Comparison of ENCODE assay signal across 12 cellular contexts in the genomic region with DNA sequence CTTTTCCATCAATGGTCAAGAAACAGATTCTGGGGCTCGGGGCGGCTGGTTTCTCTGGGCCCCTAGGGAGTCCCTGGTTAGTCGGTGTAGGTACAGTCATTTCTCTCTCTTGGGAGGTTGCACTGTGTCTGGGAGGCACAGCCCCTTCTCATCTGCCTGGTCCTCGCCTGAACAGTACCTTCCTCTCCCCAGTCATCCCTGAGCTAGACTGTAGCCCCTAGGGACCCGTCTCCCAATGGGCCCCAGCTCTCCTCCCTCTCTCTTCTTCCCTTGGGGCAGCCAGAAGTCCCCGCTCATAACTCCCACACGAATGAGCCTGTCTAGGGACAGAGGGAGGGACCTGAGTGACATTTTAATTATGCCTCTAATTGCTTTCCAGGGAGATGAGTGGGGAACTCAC. TPM values are rescaled to one million over a fixed set of nuclear protein-coding genes. Genes with fewer than 3 reads are reported as not detected.
DNase-seq lines count a peak whose midpoint lies in the region; ATAC-seq and TF ChIP-seq lines count a peak whose summit lies in the region.
"Had no signal": no experiment of that assay in that cellular context is flagged by ENCODE, and none has a peak within 500 bp of the region (broad histone marks: within the 10 kb centered on the region; RNA-seq: fewer than 3 reads in every experiment).

No MANE protein-coding gene starts in this region.

- peak; percentile 79 for ATAC-seq in GM19372 (IDR thresholded peaks at IDR 0.05; ENCODE audit: low read depth, unreplicated experiment)
- ATAC-seq in HG02938 (IDR thresholded peaks at IDR 0.05; ENCODE audit: unreplicated experiment), result peak; percentile 98
- no peak for ATAC-seq in gastrocnemius medialis

- H3K9me3 Mint-ChIP-seq in T-helper 2 cell treated with Interferon-gamma antibody and Interleukin-4, amounts not matched to agents 5 μg/mL and 100 μg/mL, for 36 hours, result no peaks in the 10 kb centered on the region
- H3K9me3 Mint-ChIP-seq: dendritic cell treated with granulocyte-macrophage colony-stimulating factor and Interleukin-4, amounts not matched to agents 40 ng/mL and 50 ng/mL, for 4 days had no signal

- H3K4me3 ChIP-seq in A673 (ENCODE audit: low read depth, low read length, poor library complexity, severe bottlenecking), result no peak overlapping the region
- H3K4me3 ChIP-seq in dorsolateral prefrontal cortex, result no peak overlapping the region
- H3K4me3 ChIP-seq in gastrocnemius medialis, result no peak overlapping the region

- in situ Hi-C loops in gastrocnemius medialis (cut with MboI; ENCODE audit: low sequenced_read_pairs in 4 of 4), result no loop called here

- TF ChIP-seq CTCF in GM10266 (IDR thresholded peaks at IDR 0.05; ENCODE audit: control insufficient read depth, insufficient read depth, low read depth, missing control alignments) (no peak), A673 (conservative IDR thresholded peaks at IDR 0.05; ENCODE audit: low read depth, low read length) (no peak), dorsolateral prefrontal cortex (IDR thresholded peaks at IDR 0.05 in 54 of 56, conservative IDR thresholded peaks at IDR 0.05 in 2 of 56; ENCODE audit: low read depth in 1 of 56, partially characterized antibody in 56 of 56) (no peak), gastrocnemius medialis (IDR thresholded peaks at IDR 0.05 in 4 of 5, conservative IDR thresholded peaks at IDR 0.05 in 1 of 5) (no peak)

- peaks cover 2% of the 10 kb centered on the region for H3K27me3 Mint-ChIP-seq in T-helper 2 cell treated with Interferon-gamma antibody and Interleukin-4, amounts not matched to agents 5 μg/mL and 100 μg/mL, for 36 hours (ENCODE audit: low read depth)

- no TSS peak for BruUV-seq in A673 (replicated peaks; lab: Mats Ljungman, UMichigan)

- H3K27ac ChIP-seq in A673 (ENCODE audit: low read depth, low read length, poor library complexity, severe bottlenecking), result no peak overlapping the region
- peak overlapping the region in 20 of 59 donors; percentile 10 to 84 (median 37) for H3K27ac ChIP-seq in dorsolateral prefrontal cortex
- peak overlapping the region in 1 of 4 donors; percentile 58 for H3K27ac ChIP-seq in gastrocnemius medialis
- H3K27ac ChIP-seq: neutrophil had no signal

- H3K36me3 ChIP-seq in A673 (ENCODE audit: insufficient read depth, low read length, poor library complexity, severe bottlenecking) (peaks cover 10% of the 10 kb centered on the region), gastrocnemius medialis (peaks cover 0 to 20% of the 10 kb centered on the region in 2 donors)

- no peaks in the 10 kb centered on the region for H3K36me3 Mint-ChIP-seq in T-helper 2 cell treated with Interferon-gamma antibody and Interleukin-4, amounts not matched to agents 5 μg/mL and 100 μg/mL, for 36 hours (ENCODE audit: low read depth)

- DNase-seq in GM10266 (ENCODE audit: extremely low spot score), result peak; percentile 59
- DNase-seq in NCI-H69 (lab: John Stamatoyannopoulos, UW), result peak; percentile 70
- no peak for DNase-seq in T-helper 2 cell treated with Interferon-gamma antibody and Interleukin-4, amounts not matched to agents 5 μg/mL and 100 μg/mL, for 36 hours (ENCODE audit: low spot score)
- no peak for DNase-seq in A673 (ENCODE audit: low spot score)
- DNase-seq in dorsolateral prefrontal cortex, result no peak
- DNase-seq in gastrocnemius medialis, result no peak

- POLR2A ChIA-PET in A673 (lab: Charles Lee; ENCODE audit: low non-redundant PET), result interaction anchor here (0.5 kb wide), 1 partner anchor 29 kb away, joined by 3 read pairs; no protein-coding TSS in a partner anchor

- H3K4me1 ChIP-seq in A673 (ENCODE audit: insufficient read depth, low read length, poor library complexity, severe bottlenecking) (peaks cover 25% of the 10 kb centered on the region), gastrocnemius medialis (peaks cover 36 to 48% of the 10 kb centered on the region in 2 donors)

- no peaks in the 10 kb centered on the region for H3K27me3 ChIP-seq in A673 (replicated peaks; ENCODE audit: insufficient read depth, low read depth, low read length, poor library complexity)
- no peaks in the 10 kb centered on the region for H3K27me3 ChIP-seq in dorsolateral prefrontal cortex
- no peaks in the 10 kb centered on the region for H3K27me3 ChIP-seq in gastrocnemius medialis
- H3K27me3 ChIP-seq: neutrophil had no signal

- no peak overlapping the region for H3K27ac Mint-ChIP-seq in T-helper 2 cell treated with Interferon-gamma antibody and Interleukin-4, amounts not matched to agents 5 μg/mL and 100 μg/mL, for 36 hours
- H3K27ac Mint-ChIP-seq: B cell; dendritic cell treated with granulocyte-macrophage colony-stimulating factor and Interleukin-4, amounts not matched to agents 40 ng/mL and 50 ng/mL, for 4 days had no signal

- TF ChIP-seq POLR2A in gastrocnemius medialis (IDR thresholded peaks at IDR 0.05), result no peak

- H3K9me3 ChIP-seq in A673 (ENCODE audit: low read depth, low read length, poor library complexity, severe bottlenecking) (no peaks in the 10 kb centered on the region), gastrocnemius medialis (no peaks in the 10 kb centered on the region)
- H3K9me3 ChIP-seq: neutrophil had no signal

- CTCF ChIA-PET in A673 (lab: Charles Lee), result no interaction called here

- no peak overlapping the region for H3K4me3 Mint-ChIP-seq in T-helper 2 cell treated with Interferon-gamma antibody and Interleukin-4, amounts not matched to agents 5 μg/mL and 100 μg/mL, for 36 hours
- H3K4me3 Mint-ChIP-seq: B cell; dendritic cell treated with granulocyte-macrophage colony-stimulating factor and Interleukin-4, amounts not matched to agents 40 ng/mL and 50 ng/mL, for 4 days had no signal

- intact Hi-C loops in A673 (cut with micrococcal nuclease; ENCODE audit: unreplicated experiment), result no loop called here
- intact Hi-C loops in dorsolateral prefrontal cortex (cut with DNase I), result no loop called here
- intact Hi-C loops in gastrocnemius medialis (cut with DNase I; ENCODE audit: low total_unique reads), result no loop called here

- H3K4me1 Mint-ChIP-seq in T-helper 2 cell treated with Interferon-gamma antibody and Interleukin-4, amounts not matched to agents 5 μg/mL and 100 μg/mL, for 36 hours (ENCODE audit: low read depth), result no peaks in the 10 kb centered on the region

RNA-seq across cellular contexts. Expression of a gene that starts 20.2 kb away (rescaled TPM):
- 0.24 TPM in 1 of 2 replicates, not detected in the other for total RNA-seq in A673 (2021)
- total RNA-seq in dorsolateral prefrontal cortex, result 1 to 10 TPM in 2 of 120 experiments, under 1 TPM in 7, not detected in 111; 0.46 to 1.6 (median 0.68) TPM
- total RNA-seq in gastrocnemius medialis, result not detected
- total RNA-seq: B cell, SK-MEL-5 had no signal

RNA-seq across cellular contexts. Expression of a gene that starts 29.9 kb away (rescaled TPM):
- 37.5 and 40.2 TPM in 2 replicates for total RNA-seq in A673 (2021)
- total RNA-seq in dorsolateral prefrontal cortex, result 100 to 1,000 TPM in 13 of 120 experiments, 10 to 100 TPM in 107; 47.4 to 222 (median 76.7) TPM
- total RNA-seq in gastrocnemius medialis, result 10 to 100 TPM; 35.8 to 57.0 (median 47.1) TPM

Comparison
In these comparisons a context has a peak if more than half of its experiments do, and no peak if none do; other contexts are left out.
1. DNase-seq: peak in GM10266 (single experiment) and NCI-H69 (single experiment); none in T-helper 2 cell treated with Interferon-gamma antibody and Interleukin-4, amounts not matched to agents 5 μg/mL and 100 μg/mL, for 36 hours (single experiment), A673 (single experiment), dorsolateral prefrontal cortex (0 of 10) and gastrocnemius medialis (0 of 2).
2. ATAC-seq: peak in GM19372 (single experiment) and HG02938 (single experiment); none in gastrocnemius medialis (0 of 2).